In the genomic region with DNA sequence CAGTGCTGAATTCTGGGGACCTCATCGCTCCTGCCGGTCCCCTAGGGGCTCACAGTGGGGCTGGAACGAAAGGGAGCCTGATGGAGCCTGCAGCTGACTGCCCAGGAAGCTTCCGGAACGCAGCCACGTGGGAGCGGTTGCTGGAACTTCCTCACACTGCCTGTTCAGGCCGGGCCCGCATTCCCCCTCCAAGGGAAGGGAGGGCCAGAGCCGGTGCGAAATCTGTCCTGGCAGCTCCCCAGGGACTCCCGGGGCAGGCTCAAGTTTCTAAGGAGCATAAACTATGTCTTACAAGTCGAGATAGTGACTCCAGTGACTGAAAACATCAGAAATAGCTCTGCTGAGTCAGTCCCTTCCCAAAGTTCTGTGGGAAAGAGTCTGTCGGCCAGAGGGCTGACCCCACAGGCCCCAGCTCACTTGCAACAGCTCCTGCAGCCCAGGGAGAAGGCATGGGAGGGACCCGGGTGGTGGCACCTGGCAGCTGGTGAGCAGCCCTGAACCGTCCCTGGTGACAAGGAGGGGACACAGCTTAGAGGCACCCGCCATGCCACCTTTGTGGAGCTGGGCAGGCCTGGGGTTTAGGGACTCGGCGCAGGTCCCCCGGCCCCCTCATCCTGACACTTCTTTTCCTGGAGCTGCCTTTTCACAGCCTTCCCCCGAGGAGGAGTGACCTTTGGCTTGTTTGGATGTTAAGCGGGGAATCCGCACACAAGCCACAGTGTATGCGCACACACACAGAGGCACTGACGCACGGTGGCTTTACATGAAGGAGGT, we compare ENCODE assay signal across 9 cellular contexts. TPM values are rescaled to one million over a fixed set of nuclear protein-coding genes. Genes with fewer than 3 reads are reported as not detected.
DNase-seq lines count a peak whose midpoint lies in the region; ATAC-seq and TF ChIP-seq lines count a peak whose summit lies in the region.
"Had no signal": no experiment of that assay in that cellular context is flagged by ENCODE, and none has a peak within 500 bp of the region (broad histone marks: within the 10 kb centered on the region; RNA-seq: fewer than 3 reads in every experiment).

No MANE protein-coding gene starts in this region.

- ATAC-seq in psoas muscle: peak; percentile 91 to 99 (median 97)

- 29 to 37% (median 31%) methylated on average over 25 to 26 of the region's 26 CpGs for WGBS in psoas muscle, 3 donors

- no peaks in the 10 kb centered on the region for H3K9me3 ChIP-seq in psoas muscle

- peaks cover 0 to 7% (median 0%) of the 10 kb centered on the region in 3 donors for H3K27me3 ChIP-seq in psoas muscle (ENCODE audit: insufficient read depth in 3 of 3, low read length in 2 of 3)

- no peak for TF ChIP-seq CTCF in psoas muscle (IDR thresholded peaks at IDR 0.05)

- peaks cover 17% of the 10 kb centered on the region for H3K4me1 ChIP-seq in psoas muscle

- intact Hi-C loops in cardiac septum (cut with DNase I) (no loop called here), psoas muscle (cut with DNase I) (loop anchor here in 1 of 2 donors (2.0 kb wide), 1 partner anchor 47 kb away; a partner anchor contains a TSS)

- no peaks in the 10 kb centered on the region for H3K36me3 ChIP-seq in psoas muscle (ENCODE audit: insufficient read depth in 1 of 2, low read depth in 1 of 2)

- H3K4me3 ChIP-seq in psoas muscle: peak overlapping the region; percentile 15

- DNase-seq in EH (ENCODE audit: low read depth) (peak; percentile 99), cardiac septum (ENCODE audit: low spot score) (peak; percentile 83), psoas muscle (peak; percentile 84 to 96), COR-L47 (lab: John Stamatoyannopoulos, UW) (no peak), cortex of kidney (lab: John Stamatoyannopoulos, UW) (no peak), NCI-H69 (lab: John Stamatoyannopoulos, UW) (no peak), NCI-H1105 (lab: John Stamatoyannopoulos, UW) (no peak)
- peak; percentile 12 for DNase-seq in activated naive CD4-positive, alpha-beta T cell treated with anti-CD3 and anti-CD28 coated beads, Interleukin-2, amount 50 U/mL, for 16 hours
- DNase-seq: stimulated activated CD4-positive, alpha-beta T cell treated with anti-CD3 and anti-CD28 coated beads, Interleukin-4, amount 100 ng/mL, for 4 hours had no signal

- peak overlapping the region; percentile 84 for H3K27ac ChIP-seq in psoas muscle

RNA-seq across cellular contexts. Expression of a gene that starts 47.6 kb away (rescaled TPM):
- total RNA-seq in cardiac septum: 38.9 TPM
- total RNA-seq in psoas muscle: 10 to 100 TPM; 13.9 to 30.4 (median 19.2) TPM
- 10 to 100 TPM in 2 of 3 donors, 1 to 10 TPM in 1; 9.1 to 24.4 (median 15.3) TPM for polyA plus RNA-seq in psoas muscle

Comparison
In these comparisons a context has a peak if more than half of its experiments do, and no peak if none do; other contexts are left out.
1. DNase-seq: peak in EH (single experiment), activated naive CD4-positive, alpha-beta T cell treated with anti-CD3 and anti-CD28 coated beads, Interleukin-2, amount 50 U/mL, for 16 hours (single experiment), cardiac septum (single experiment) and psoas muscle (2 of 2); none in COR-L47 (single experiment), cortex of kidney (single experiment), NCI-H69 (single experiment) and NCI-H1105 (single experiment).